ENCODE assay signal across 8 cellular contexts in genomic region chr6:105402981-105403935, GRCh38. TPM values are rescaled to one million over a fixed set of nuclear protein-coding genes. Genes with fewer than 3 reads are reported as not detected.
DNase-seq lines count a peak whose midpoint lies in the region; ATAC-seq and TF ChIP-seq lines count a peak whose summit lies in the region.

Gene PREP, minus strand, starts transcription at chr6:105403082. Its CDS starts 191 bp downstream, at chr6:105402891.

- DNase-seq in DMS 273 treated with DMSO at 0.1 percent for 48 hours (lab: John Stamatoyannopoulos, UW) = peak; percentile 58
- DNase-seq in HUDEP-2 (lab: John Stamatoyannopoulos, UW; ENCODE audit: unreplicated experiment in 76 of 76) = peak in 73 of 76 experiments; percentile 26 to 91 (median 75)
- peak; percentile 69 for DNase-seq in activated T-cell treated with anti-CD3 and anti-CD28 coated beads for 1 hour (ENCODE audit: low read depth)
- peak; percentile 80 for DNase-seq in epidermal melanocyte (ENCODE audit: insufficient read length, low spot score)
- DNase-seq in mucosa of descending colon = peak; percentile 86 to 93 (median 93)
- peak; percentile 46 to 67 for DNase-seq in stimulated activated CD8-positive, alpha-beta memory T cell treated with anti-CD3 and anti-CD28 coated beads, Interleukin-4, amount 100 ng/mL, for 1 hour (ENCODE audit: low read depth in 2 of 2, low spot score in 1 of 2)

- ATAC-seq in GM21390 (IDR thresholded peaks at IDR 0.05; ENCODE audit: unreplicated experiment) = peak; percentile 92
- peak; percentile 97 for ATAC-seq in mucosa of descending colon

- H3K27me3 ChIP-seq in OCI-LY3 (ENCODE audit: low read depth, low read length) = no peaks in the 10 kb centered on the region

- intact Hi-C loops in mucosa of descending colon (cut with DNase I, micrococcal nuclease) = loop anchor here (5.0 to 10.0 kb wide), 2 partner anchors 88 to 316 kb away; no protein-coding TSS in a partner anchor

- peak within 1 kb of the TSS; percentile 100 for H3K4me3 ChIP-seq in OCI-LY3 (ENCODE audit: low read length)
- H3K4me3 ChIP-seq in mucosa of descending colon = peak within 1 kb of the TSS; percentile 90

- peak within 1 kb of the TSS; percentile 90 for H3K9ac ChIP-seq in OCI-LY3 (ENCODE audit: low read length)

- H3K36me3 ChIP-seq in OCI-LY3 (replicated peaks; ENCODE audit: low read depth, low read length) (no peaks in the 10 kb centered on the region), mucosa of descending colon (ENCODE audit: low read depth) (no peaks in the 10 kb centered on the region)

- H3K27ac ChIP-seq in OCI-LY3 (ENCODE audit: low read length) = peak within 1 kb of the TSS; percentile 35; the same call in 1 of the 2 replicates

- peaks cover 46% of the 10 kb centered on the region for H3K79me2 ChIP-seq in OCI-LY3 (ENCODE audit: low read length)

- TF ChIP-seq CTCF in OCI-LY3 (IDR thresholded peaks at IDR 0.05; ENCODE audit: low read depth, low read length) (peak; percentile 64), mucosa of descending colon (IDR thresholded peaks at IDR 0.05) (peak; percentile 35)

- no peaks in the 10 kb centered on the region for H3K9me3 ChIP-seq in OCI-LY3 (ENCODE audit: insufficient read depth, low read length)
- no peaks in the 10 kb centered on the region for H3K9me3 ChIP-seq in mucosa of descending colon

- H3K4me2 ChIP-seq in OCI-LY3 (ENCODE audit: low read length) = peak within 1 kb of the TSS; percentile 93

- H3K4me1 ChIP-seq in OCI-LY3 (ENCODE audit: low read length) (peaks cover 20% of the 10 kb centered on the region), mucosa of descending colon (ENCODE audit: low read depth) (peaks cover 24% of the 10 kb centered on the region)

- peak within 1 kb of the TSS; percentile 100 for H2AFZ ChIP-seq in OCI-LY3 (ENCODE audit: low read depth, low read length)

- H4K20me1 ChIP-seq in OCI-LY3 (ENCODE audit: insufficient read depth, low read length) = peaks cover 8% of the 10 kb centered on the region; the same call in 1 of the 2 replicates

RNA-seq across cellular contexts. Expression of gene PREP, which starts in this region (rescaled TPM):
- 10 to 100 TPM; 46.5 to 74.2 (median 72.3) TPM for total RNA-seq in mucosa of descending colon

Comparison
In these comparisons a context has a peak if more than half of its experiments do, and no peak if none do; other contexts are left out.
1. Peak in every context shown above with its lines: DNase-seq, ATAC-seq, H3K4me3 ChIP-seq and H3K27ac ChIP-seq.